ENCODE assay signal across 1 cellular context in the genomic region with DNA sequence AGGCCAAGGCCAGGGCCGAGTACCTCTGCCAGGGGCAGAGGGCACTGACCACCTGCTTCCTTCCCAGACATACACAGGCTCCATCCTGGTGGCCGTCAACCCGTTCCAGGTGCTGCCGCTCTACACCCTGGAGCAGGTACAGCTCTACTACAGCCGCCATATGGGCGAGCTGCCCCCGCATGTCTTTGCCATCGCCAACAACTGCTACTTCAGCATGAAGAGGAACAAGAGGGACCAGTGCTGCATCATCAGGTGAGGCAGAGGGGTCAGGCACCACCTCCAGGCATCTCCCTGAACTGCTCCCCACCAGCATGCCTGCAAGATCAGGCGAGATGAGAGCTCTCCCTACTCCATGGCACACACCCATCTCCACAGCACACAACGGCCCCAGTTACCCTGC.
TF ChIP-seq lines count a peak whose summit lies in the region.

No MANE protein-coding gene starts in this region.

TF ChIP-seq in H1, 55 proteins besides CTCF, POLR2A, EP300 and RAD21:
- no peak for TF ChIP-seq CEBPB (IDR thresholded peaks at IDR 0.05; ENCODE audit: low read depth, low read length)
- no peak for TF ChIP-seq SP4 (IDR thresholded peaks at IDR 0.05; ENCODE audit: low read length)
- no peak for TF ChIP-seq JUN (IDR thresholded peaks at IDR 0.05; ENCODE audit: low read depth, low read length)
- no peak for TF ChIP-seq HDAC2 (IDR thresholded peaks at IDR 0.05; ENCODE audit: borderline replicate concordance in 1 of 2, low read depth in 2 of 2, low read length in 2 of 2)
- no peak for TF ChIP-seq SIN3A (conservative IDR thresholded peaks at IDR 0.05 in 1 of 2, IDR thresholded peaks at IDR 0.05 in 1 of 2; ENCODE audit: low read depth in 1 of 2, low read length in 2 of 2)
- TF ChIP-seq, protein P1, sequence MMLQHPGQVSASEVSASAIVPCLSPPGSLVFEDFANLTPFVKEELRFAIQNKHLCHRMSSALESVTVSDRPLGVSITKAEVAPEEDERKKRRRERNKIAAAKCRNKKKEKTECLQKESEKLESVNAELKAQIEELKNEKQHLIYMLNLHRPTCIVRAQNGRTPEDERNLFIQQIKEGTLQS (IDR thresholded peaks at IDR 0.05; ENCODE audit: insufficient read depth, low read depth, low read length) = no peak
- TF ChIP-seq GTF2F1 (IDR thresholded peaks at IDR 0.05; ENCODE audit: borderline replicate concordance, low read depth, low read length) = no peak
- no peak for TF ChIP-seq SP2 (IDR thresholded peaks at IDR 0.05; ENCODE audit: low read length)
- no peak for TF ChIP-seq KDM5A (IDR thresholded peaks at IDR 0.05; ENCODE audit: low read length)
- TF ChIP-seq, protein P2, sequence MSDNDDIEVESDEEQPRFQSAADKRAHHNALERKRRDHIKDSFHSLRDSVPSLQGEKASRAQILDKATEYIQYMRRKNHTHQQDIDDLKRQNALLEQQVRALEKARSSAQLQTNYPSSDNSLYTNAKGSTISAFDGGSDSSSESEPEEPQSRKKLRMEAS (IDR thresholded peaks at IDR 0.05) = no peak
- TF ChIP-seq BCL11A (IDR thresholded peaks at IDR 0.05; ENCODE audit: low read depth in 2 of 2, low read length in 2 of 2) = no peak
